In the genomic region with DNA sequence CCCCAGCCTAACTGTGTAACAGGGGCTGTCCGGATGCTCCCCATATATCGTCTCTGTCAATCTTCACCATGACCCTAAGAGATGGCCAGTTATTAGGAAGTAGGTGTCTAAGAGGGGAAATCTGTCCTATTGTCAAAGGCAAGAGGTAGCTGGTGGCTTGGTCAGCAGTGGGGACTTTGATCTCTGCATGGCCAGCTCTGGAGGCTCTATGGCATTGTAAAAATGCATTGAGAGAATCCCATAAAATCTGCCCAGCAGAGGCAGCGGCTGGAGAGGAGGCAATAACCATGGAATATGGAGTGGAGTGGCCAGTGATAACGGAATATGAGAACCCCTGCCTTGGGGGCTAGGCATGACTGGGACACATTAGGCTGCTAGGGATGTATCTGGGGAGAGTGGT, we compare ENCODE assay signal across 6 cellular contexts.
"Had no signal": no experiment of that assay in that cellular context is flagged by ENCODE, and none has a peak within 500 bp of the region (broad histone marks: within the 10 kb centered on the region; RNA-seq: fewer than 3 reads in every experiment).

No MANE protein-coding gene starts in this region.

- H3K36me3 Mint-ChIP-seq: IgD-negative memory B cell had no signal

- H3K27ac Mint-ChIP-seq: GM23338, H9, IgD-negative memory B cell had no signal

- H2AFZ ChIP-seq: GM23338 had no signal

- H3K4me3 Mint-ChIP-seq: GM23338, H9 had no signal

- H3K9me3 Mint-ChIP-seq: GM23338, H9 had no signal

- ATAC-seq: GM23338, HepG2 had no signal

- DNase-seq: H9, HCEC 1CT had no signal

- H3K4me3 ChIP-seq: GM23338 had no signal

- H3K4me2 ChIP-seq: GM23338 had no signal

- H3K27ac ChIP-seq: HL-60 had no signal

- H3K4me1 Mint-ChIP-seq: IgD-negative memory B cell had no signal
